In the genomic region with DNA sequence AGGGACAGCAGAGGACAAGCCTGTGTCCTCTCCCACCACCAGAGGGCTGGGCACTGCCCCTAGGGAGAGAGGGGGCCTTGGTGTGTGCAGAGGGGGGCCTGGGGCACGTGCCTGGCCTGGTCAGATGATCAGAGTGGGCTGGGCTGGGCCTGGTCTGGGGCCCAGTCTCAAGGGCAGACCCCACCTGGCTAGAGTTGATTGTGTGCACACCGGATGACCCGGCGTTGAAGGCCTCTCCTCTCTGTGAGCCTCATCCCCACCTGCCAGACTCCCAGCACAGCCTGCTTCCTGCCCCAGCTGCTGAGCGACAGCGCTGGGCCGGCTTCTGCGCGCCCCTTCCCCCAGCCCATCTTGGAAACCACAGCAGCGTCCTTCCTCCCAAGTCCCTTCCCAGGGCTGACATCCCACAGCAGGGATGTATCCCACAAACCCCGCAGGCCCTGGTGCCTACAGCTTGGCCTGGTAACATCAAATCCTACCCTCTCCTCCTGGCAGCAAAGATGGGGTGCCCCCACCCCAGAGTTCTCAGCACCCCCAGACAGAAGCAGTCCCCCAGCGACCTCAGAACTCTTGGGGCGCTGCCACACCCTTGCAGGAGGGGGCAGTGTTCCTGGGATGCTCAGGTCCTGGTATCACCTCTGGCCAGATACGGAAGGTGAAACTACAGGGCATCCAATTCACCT, we compare ENCODE assay signal across 11 cellular contexts. TPM values are rescaled to one million over a fixed set of nuclear protein-coding genes. Genes with fewer than 3 reads are reported as not detected.
DNase-seq lines count a peak whose midpoint lies in the region; ATAC-seq and TF ChIP-seq lines count a peak whose summit lies in the region.
"Had no signal": no experiment of that assay in that cellular context is flagged by ENCODE, and none has a peak within 500 bp of the region (broad histone marks: within the 10 kb centered on the region; RNA-seq: fewer than 3 reads in every experiment).

No MANE protein-coding gene starts in this region.

- no peaks in the 10 kb centered on the region for H3K9me3 ChIP-seq in DND-41 (ENCODE audit: insufficient read depth, low read length, severe bottlenecking)
- H3K9me3 ChIP-seq: HAP-1 had no signal

- H3K36me3 ChIP-seq in DND-41 (ENCODE audit: insufficient read depth, low read length), result peaks cover 92% of the 10 kb centered on the region
- peaks cover 2% of the 10 kb centered on the region for H3K36me3 ChIP-seq in rectal smooth muscle tissue (ENCODE audit: control insufficient read depth, insufficient read depth, low read length)

- H3K9ac ChIP-seq in DND-41 (ENCODE audit: low read depth, low read length) (no peak overlapping the region), rectal smooth muscle tissue (ENCODE audit: low read length) (peak overlapping the region; percentile 45)

- H3K4me1 ChIP-seq in DND-41 (ENCODE audit: insufficient read depth, low read length), result peaks cover 12% of the 10 kb centered on the region; the same call in 1 of the 2 replicates
- H3K4me1 ChIP-seq in rectal smooth muscle tissue (ENCODE audit: control insufficient read depth, insufficient read depth, low read length), result peaks cover 61% of the 10 kb centered on the region
- H3K4me1 ChIP-seq: HAP-1 had no signal

- no peaks in the 10 kb centered on the region for H3K27me3 ChIP-seq in DND-41 (ENCODE audit: insufficient read depth, low read length, poor library complexity)
- no peaks in the 10 kb centered on the region for H3K27me3 ChIP-seq in rectal smooth muscle tissue (ENCODE audit: control insufficient read depth, insufficient read depth, low read length)

- ATAC-seq in DND-41 (ENCODE audit: insufficient read depth, low read depth) (no peak), GM21737 (IDR thresholded peaks at IDR 0.05; ENCODE audit: unreplicated experiment) (no peak)

- H3K79me2 ChIP-seq in DND-41 (ENCODE audit: insufficient read depth, low read length), result peaks cover 88% of the 10 kb centered on the region

- peaks cover 99% of the 10 kb centered on the region for H4K20me1 ChIP-seq in DND-41 (ENCODE audit: insufficient read depth, low read length)

- H2AFZ ChIP-seq in DND-41 (ENCODE audit: low read depth, low read length), result no peak overlapping the region

- TF ChIP-seq CTCF in DND-41 (IDR thresholded peaks at IDR 0.05; ENCODE audit: borderline replicate concordance, extremely low read depth, low read length, poor library complexity, severe bottlenecking) (peak; percentile 26), epithelial cell of esophagus (IDR thresholded peaks at IDR 0.05; ENCODE audit: insufficient read depth, low read depth, low read length, missing control alignments) (peak; percentile 2)

- no peak overlapping the region for H3K4me2 ChIP-seq in DND-41 (ENCODE audit: insufficient read depth, low read length)

- H3K4me3 ChIP-seq in DND-41 (ENCODE audit: low read depth in 1 of 2, low read length in 2 of 2), result no peak overlapping the region
- H3K4me3 ChIP-seq in epithelial cell of esophagus (ENCODE audit: low read length), result no peak overlapping the region
- H3K4me3 ChIP-seq in rectal smooth muscle tissue (ENCODE audit: low read length), result peak overlapping the region; percentile 31
- H3K4me3 ChIP-seq: HAP-1 had no signal

- H3K27ac ChIP-seq in DND-41 (ENCODE audit: low read length) (no peak overlapping the region), rectal smooth muscle tissue (ENCODE audit: low read depth, low read length) (peak overlapping the region; percentile 92)

- no peak for DNase-seq in DND-41
- peak; percentile 81 for DNase-seq in NAMALWA (ENCODE audit: low spot score)
- no peak for DNase-seq in epithelial cell of esophagus (ENCODE audit: low read depth)
- no peak for DNase-seq in mesenteric fat pad (ENCODE audit: low spot score)
- DNase-seq in stimulated activated CD4-positive, alpha-beta T cell treated with anti-CD3 and anti-CD28 coated beads, Interleukin-2, amount 100 ng/mL, for 48 hours, result no peak
- DNase-seq in GM19238 (ENCODE audit: insufficient read length, low spot score), result no peak
- DNase-seq: Kasumi-1 had no signal

RNA-seq across cellular contexts. Expression of a gene that starts 11.1 kb away (rescaled TPM):
- 55.2 TPM for total RNA-seq in mesenteric fat pad

RNA-seq across cellular contexts. Expression of a gene that starts 12.4 kb away (rescaled TPM):
- 723 TPM for total RNA-seq in mesenteric fat pad

RNA-seq across cellular contexts. Expression of a gene that starts 54.8 kb away (rescaled TPM):
- total RNA-seq in mesenteric fat pad, result not detected
- total RNA-seq: subcutaneous adipose tissue had no signal

RNA-seq across cellular contexts. Expression of a gene that starts 55.3 kb away (rescaled TPM):
- 10.7 TPM for total RNA-seq in mesenteric fat pad
